Comparison of ENCODE assay signal across 23 cellular contexts in genomic region chr2:121217627-121218026, GRCh38.
DNase-seq lines count a peak whose midpoint lies in the region; ATAC-seq, FAIRE-seq and TF ChIP-seq lines count a peak whose summit lies in the region.
"Had no signal": no experiment of that assay in that cellular context is flagged by ENCODE, and none has a peak within 500 bp of the region (broad histone marks: within the 10 kb centered on the region; RNA-seq: fewer than 3 reads in every experiment).

No MANE protein-coding gene starts in this region.

- H3K36me3 Mint-ChIP-seq in T-helper 17 cell (ENCODE audit: low read depth) = no peaks in the 10 kb centered on the region
- H3K36me3 Mint-ChIP-seq: CD8-positive, alpha-beta T cell had no signal

- in situ Hi-C loops in HAP-1 (cut with MboI; ENCODE audit: low sequenced_read_pairs) = loop anchor here (5.0 kb wide), 1 partner anchor 40 kb away; no protein-coding TSS in a partner anchor

- no CpG with 5 or more reads among the region's 10 CpGs for WGBS in neuronal stem cell (ENCODE audit: extremely low coverage in 2 of 2, insufficient read length in 2 of 2, insufficient replicate concordance in 1 of 2), 2 donors
- WGBS in testis, 2 donors = 87% methylated on average over 6 to 10 of the region's 10 CpGs

- H2BK120ac ChIP-seq in neuronal stem cell (ENCODE audit: low read depth, low read length) = no peak overlapping the region

- peak overlapping the region; percentile 36 for H3K4me3 Mint-ChIP-seq in T-helper 17 cell
- H3K4me3 Mint-ChIP-seq: B cell; CD4-positive, alpha-beta T cell; CD8-positive, alpha-beta T cell had no signal

- H3K4ac ChIP-seq in neuronal stem cell (ENCODE audit: low read length) = no peak overlapping the region

- no peak for FAIRE-seq in kidney (lab: Jason Lieb, UNC)
- FAIRE-seq: A204.1, D721Med, G401.6, GM12891, GM19239 had no signal

- no peak overlapping the region for H2AFZ ChIP-seq in neuronal stem cell (ENCODE audit: low read length)

- no peak overlapping the region for H2BK12ac ChIP-seq in neuronal stem cell (ENCODE audit: low read length)

- H3K14ac ChIP-seq in neuronal stem cell (ENCODE audit: low read length) = no peak overlapping the region

- intact Hi-C loops in kidney (cut with DNase I) = no loop called here
- intact Hi-C loops in testis (cut with DNase I; ENCODE audit: low total_unique reads) = no loop called here

- peak overlapping the region; percentile 19 for H2AK5ac ChIP-seq in neuronal stem cell (ENCODE audit: low read depth, low read length)

- DNase-seq in T-helper 17 cell = no peak
- peak; percentile 46 for DNase-seq in kidney
- no peak for DNase-seq in neuronal stem cell (ENCODE audit: low spot score)
- DNase-seq in SKM-1 treated with dmso at 0.1 percent for 144 hours (lab: John Stamatoyannopoulos, UW; ENCODE audit: unreplicated experiment) = no peak
- DNase-seq in testis = no peak
- no peak for DNase-seq in HAP-1 (ENCODE audit: low spot score in 2 of 2)
- DNase-seq: 8988T; ACHN; AML-193; Caco-2; Calu3; CD4-positive, alpha-beta T cell; CD8-positive, alpha-beta T cell; DMS79 treated with DMSO at 0.1 percent for 48 hours; GF-D8 had no signal

- H3K4me1 ChIP-seq in kidney (ENCODE audit: control insufficient read depth in 1 of 2, insufficient read depth in 1 of 2, low read depth in 1 of 2, low read length in 2 of 2) (peaks cover 6 to 24% of the 10 kb centered on the region in 2 donors), neuronal stem cell (ENCODE audit: control insufficient read depth in 2 of 2, insufficient read depth in 1 of 2, low read depth in 1 of 2, low read length in 2 of 2) (no peaks in the 10 kb centered on the region), testis (no peaks in the 10 kb centered on the region), HAP-1 (no peaks in the 10 kb centered on the region)

- no peak for ATAC-seq in T-helper 17 cell
- ATAC-seq: CD8-positive, alpha-beta T cell had no signal

- H4K8ac ChIP-seq in neuronal stem cell (ENCODE audit: low read depth, low read length) = no peak overlapping the region

- TF ChIP-seq CTCF in kidney (IDR thresholded peaks at IDR 0.05; ENCODE audit: borderline replicate concordance, extremely low read depth, insufficient read depth) = no peak
- TF ChIP-seq CTCF in testis (IDR thresholded peaks at IDR 0.05) = no peak

- H3K27me3 Mint-ChIP-seq in T-helper 17 cell = peaks cover 24% of the 10 kb centered on the region

- no peak overlapping the region for H3K27ac Mint-ChIP-seq in T-helper 17 cell
- H3K27ac Mint-ChIP-seq: B cell; CD4-positive, alpha-beta T cell; CD8-positive, alpha-beta T cell had no signal

- no peak overlapping the region for H3K4me2 ChIP-seq in neuronal stem cell (ENCODE audit: insufficient read depth, low read length, poor library complexity, severe bottlenecking)

- TF ChIP-seq POLR2A in testis (IDR thresholded peaks at IDR 0.05) = no peak

- H3K4me3 ChIP-seq in kidney (ENCODE audit: low read length in 2 of 2) = no peak overlapping the region
- H3K4me3 ChIP-seq in neuronal stem cell (ENCODE audit: low read length in 2 of 2) = no peak overlapping the region
- H3K4me3 ChIP-seq in testis = no peak overlapping the region
- H3K4me3 ChIP-seq in HAP-1 = no peak overlapping the region
- H3K4me3 ChIP-seq: BLaER1 treated with 17β-estradiol and CSF1 and Interleukin-3, amounts not matched to agents 10 nM and 100 nM had no signal

- H3K23ac ChIP-seq in neuronal stem cell (ENCODE audit: low read depth, low read length, poor library complexity) = no peak overlapping the region

- H3K36me3 ChIP-seq in kidney (ENCODE audit: control insufficient read depth in 1 of 2, insufficient read depth in 2 of 2, low read length in 2 of 2) (peaks cover 13 to 28% of the 10 kb centered on the region in 2 donors), neuronal stem cell (replicated peaks in 1 of 2; ENCODE audit: control insufficient read depth in 2 of 2, insufficient read depth in 2 of 2, low read length in 2 of 2) (no peaks in the 10 kb centered on the region), testis (ENCODE audit: low read depth, missing control alignments) (no peaks in the 10 kb centered on the region), HAP-1 (replicated peaks) (no peaks in the 10 kb centered on the region; the same call in 1 of the 2 replicates)
- H3K36me3 ChIP-seq: BLaER1 treated with 17β-estradiol and CSF1 and Interleukin-3, amounts not matched to agents 10 nM and 100 nM had no signal

- no peak overlapping the region for H2BK5ac ChIP-seq in neuronal stem cell (ENCODE audit: low read length)

- H4K91ac ChIP-seq in neuronal stem cell (ENCODE audit: low read depth, low read length, poor library complexity) = no peak overlapping the region

- H3K9me3 ChIP-seq in T-helper 17 cell (ENCODE audit: control insufficient read depth, low read length, poor library complexity, severe bottlenecking) (no peaks in the 10 kb centered on the region), kidney (ENCODE audit: control insufficient read depth in 1 of 2, low read length in 2 of 2) (no peaks in the 10 kb centered on the region), neuronal stem cell (replicated peaks in 1 of 2; ENCODE audit: control insufficient read depth in 2 of 2, insufficient read depth in 1 of 2, low read depth in 1 of 2, low read length in 2 of 2) (no peaks in the 10 kb centered on the region), testis (no peaks in the 10 kb centered on the region), HAP-1 (no peaks in the 10 kb centered on the region)
- H3K9me3 ChIP-seq: BLaER1 treated with 17β-estradiol and CSF1 and Interleukin-3, amounts not matched to agents 10 nM and 100 nM; Caco-2 had no signal

- no peaks in the 10 kb centered on the region for H3K79me1 ChIP-seq in neuronal stem cell (ENCODE audit: low read depth, low read length)

- H3K27me3 ChIP-seq in neuronal stem cell (ENCODE audit: control insufficient read depth in 3 of 3, insufficient read depth in 3 of 3, low read depth in 1 of 3, low read length in 3 of 3) (peaks cover 0 to 18% (median 0%) of the 10 kb centered on the region in 3 experiments), testis (no peaks in the 10 kb centered on the region), HAP-1 (ENCODE audit: low read depth) (no peaks in the 10 kb centered on the region)
- H3K27me3 ChIP-seq: BLaER1 treated with 17β-estradiol and CSF1 and Interleukin-3, amounts not matched to agents 10 nM and 100 nM had no signal

- no peak overlapping the region for H3K9ac ChIP-seq in kidney (ENCODE audit: low read length in 2 of 2)
- H3K9ac ChIP-seq in neuronal stem cell (ENCODE audit: low read depth, low read length, poor library complexity) = no peak overlapping the region
- H3K9ac ChIP-seq: BLaER1 treated with 17β-estradiol and CSF1 and Interleukin-3, amounts not matched to agents 10 nM and 100 nM had no signal

- H3K27ac ChIP-seq in kidney (ENCODE audit: low read depth in 2 of 2, low read length in 2 of 2) (peak overlapping the region in 1 of 2 donors; percentile 32), neuronal stem cell (replicated peaks; ENCODE audit: low read length) (no peak overlapping the region), testis (no peak overlapping the region)
- H3K27ac ChIP-seq: BLaER1 treated with 17β-estradiol and CSF1 and Interleukin-3, amounts not matched to agents 10 nM and 100 nM; C4-2B had no signal

- no peak overlapping the region for H2BK15ac ChIP-seq in neuronal stem cell (ENCODE audit: low read length)

- H3K4me1 Mint-ChIP-seq in T-helper 17 cell = no peaks in the 10 kb centered on the region
- H3K4me1 Mint-ChIP-seq: B cell had no signal

- peak overlapping the region; percentile 46 for H3K18ac ChIP-seq in neuronal stem cell (ENCODE audit: low read length)
